Comparison of ENCODE assay signal across 19 cellular contexts in the genomic region with DNA sequence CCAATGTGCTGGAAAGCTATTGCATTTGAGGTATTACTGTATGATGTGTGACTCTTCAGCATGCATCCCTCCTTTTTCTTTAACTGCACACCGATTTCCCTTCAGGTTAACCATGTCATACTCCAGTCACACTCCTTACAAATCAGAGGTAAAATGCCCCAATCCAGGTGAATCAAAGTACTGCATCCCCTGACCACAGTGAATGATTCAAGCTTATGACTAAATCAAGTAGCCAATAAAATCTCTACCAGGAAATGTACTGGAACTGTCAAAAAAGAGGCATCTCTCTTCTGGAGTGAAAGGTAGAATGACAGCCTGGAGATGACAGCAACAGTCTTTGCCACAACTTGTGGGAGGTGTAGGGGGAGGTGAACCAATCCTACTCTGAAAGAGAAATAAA. TPM values are rescaled to one million over a fixed set of nuclear protein-coding genes. Genes with fewer than 3 reads are reported as not detected.
"Had no signal": no experiment of that assay in that cellular context is flagged by ENCODE, and none has a peak within 500 bp of the region (broad histone marks: within the 10 kb centered on the region; RNA-seq: fewer than 3 reads in every experiment).

No MANE protein-coding gene starts in this region.

- H3K27ac ChIP-seq: dorsolateral prefrontal cortex, esophagus muscularis mucosa, prostate gland, sigmoid colon, testis, tibial artery had no signal

- H3K27ac Mint-ChIP-seq: natural killer cell treated with Interleukin-12 subunit alpha and Interleukin-12 subunit beta and Interleukin-15 and Interleukin-18, amount 100 ng/mL, for 72 hours; stimulated activated memory B cell treated with anti-CD40 and anti-IgM and Interleukin-4, amounts not matched to agents 10 μg/mL and 1 μg/mL and 100 μg/mL, for 72 hours; type B pancreatic cell had no signal

- DNase-seq: dorsolateral prefrontal cortex; effector CD4-positive, alpha-beta T cell; mesenchymal stem cell; mucosa of descending colon; naive B cell; right cardiac atrium; sigmoid colon; stimulated activated CD4-positive, alpha-beta T cell treated with anti-CD3 and anti-CD28 coated beads, Interleukin-4, amount 100 ng/mL, for 4 hours; stimulated activated naive CD8-positive, alpha-beta T cell treated with anti-CD3 and anti-CD28 coated beads, Interleukin-15, Interleukin-2, amounts not matched to agents 100 U/mL and 50 U/mL, for 24 hours; substantia nigra; testis; tibial artery had no signal

- H3K36me3 Mint-ChIP-seq: naive B cell; natural killer cell treated with Interleukin-12 subunit alpha and Interleukin-12 subunit beta and Interleukin-15 and Interleukin-18, amount 100 ng/mL, for 72 hours; stimulated activated memory B cell treated with anti-CD40 and anti-IgM and Interleukin-4, amounts not matched to agents 10 μg/mL and 1 μg/mL and 100 μg/mL, for 72 hours had no signal

- H3K4me3 Mint-ChIP-seq: mesothelial cell of epicardium; naive B cell; natural killer cell treated with Interleukin-12 subunit alpha and Interleukin-12 subunit beta and Interleukin-15 and Interleukin-18, amount 100 ng/mL, for 72 hours; stimulated activated memory B cell treated with anti-CD40 and anti-IgM and Interleukin-4, amounts not matched to agents 10 μg/mL and 1 μg/mL and 100 μg/mL, for 72 hours; type B pancreatic cell had no signal

- ATAC-seq: left lobe of liver; mucosa of descending colon; natural killer cell treated with Interleukin-12 subunit alpha and Interleukin-12 subunit beta and Interleukin-15 and Interleukin-18, amount 100 ng/mL, for 72 hours; right cardiac atrium; stimulated activated memory B cell treated with anti-CD40 and anti-IgM and Interleukin-4, amounts not matched to agents 10 μg/mL and 1 μg/mL and 100 μg/mL, for 72 hours; stimulated activated naive CD8-positive, alpha-beta T cell treated with anti-CD3 and anti-CD28 coated beads, Interleukin-15, Interleukin-2, amounts not matched to agents 100 U/mL and 50 U/mL, for 24 hours had no signal

- H3K27me3 Mint-ChIP-seq: natural killer cell treated with Interleukin-12 subunit alpha and Interleukin-12 subunit beta and Interleukin-15 and Interleukin-18, amount 100 ng/mL, for 72 hours; type B pancreatic cell had no signal

- H3K4me1 Mint-ChIP-seq: naive B cell; stimulated activated memory B cell treated with anti-CD40 and anti-IgM and Interleukin-4, amounts not matched to agents 10 μg/mL and 1 μg/mL and 100 μg/mL, for 72 hours had no signal

RNA-seq across cellular contexts. Expression of a gene that starts 10.4 kb away (rescaled TPM):
- total RNA-seq: natural killer cell treated with Interleukin-12 subunit alpha and Interleukin-12 subunit beta and Interleukin-15 and Interleukin-18, amount 100 ng/mL, for 72 hours had no signal
